In the genomic region with DNA sequence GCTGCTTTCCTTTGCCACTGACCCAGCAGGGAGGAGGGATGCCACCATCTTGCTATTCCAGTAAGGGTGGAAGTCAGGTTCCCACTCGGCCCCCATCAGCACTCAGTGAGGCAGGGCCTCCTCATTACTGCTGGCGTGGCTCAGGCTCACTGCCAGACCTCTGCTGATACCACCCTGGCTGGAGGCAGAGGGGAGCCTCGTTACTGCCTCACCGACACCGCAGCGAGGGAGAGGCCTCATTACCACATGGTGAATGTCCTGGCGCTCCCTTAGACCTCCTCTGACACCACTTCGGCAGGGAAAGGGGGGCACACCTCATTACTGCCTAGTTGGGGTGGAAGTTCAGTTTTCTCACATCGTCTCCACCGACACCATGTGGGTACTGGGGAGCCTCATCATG, we compare ENCODE assay signal across 17 cellular contexts.
A peak's percentile ranks its signal among the peaks of the same experiment; 100 is the strongest.
DNase-seq lines count a peak whose midpoint lies in the region; ATAC-seq, FAIRE-seq and TF ChIP-seq lines count a peak whose summit lies in the region.
"Had no signal": no experiment of that assay in that cellular context is flagged by ENCODE, and none has a peak within 500 bp of the region (broad histone marks: within the 10 kb centered on the region; RNA-seq: fewer than 3 reads in every experiment).

No MANE protein-coding gene starts in this region.

- H3K14ac ChIP-seq in H1 (ENCODE audit: insufficient read length): no peak overlapping the region
- H3K14ac ChIP-seq in mesenchymal stem cell (ENCODE audit: low read length in 2 of 2): peak overlapping the region in 1 of 2 experiments; percentile 83

- H3K27me3 ChIP-seq in H1 (replicated peaks in 1 of 4; ENCODE audit: control insufficient read depth in 3 of 4, extremely low read depth in 1 of 4, insufficient read depth in 3 of 4, low read length in 3 of 4) (no peaks in the 10 kb centered on the region), mesenchymal stem cell (ENCODE audit: control insufficient read depth in 1 of 2, insufficient read depth in 1 of 2, low read length in 2 of 2) (peaks cover 0 to 16% of the 10 kb centered on the region in 2 experiments), rectal smooth muscle tissue (ENCODE audit: control insufficient read depth, insufficient read depth, low read length) (no peaks in the 10 kb centered on the region)

- 88% methylated on average over 8 of the region's 10 CpGs; no CpG with 5 or more reads in 1 of the 2 experiments for WGBS in H1 (ENCODE audit: extremely low coverage in 1 of 2, insufficient coverage in 1 of 2, insufficient read length in 1 of 2, insufficient replicate concordance in 2 of 2, low coverage in 1 of 2, low lambda C conversion rate in 2 of 2, missing lambda C conversion rate in 1 of 2), 2 experiments
- 91% methylated on average over 10 of the region's 10 CpGs for WGBS in mesenchymal stem cell

- H3K27ac ChIP-seq in H1 (ENCODE audit: low read depth, low read length) (no peak overlapping the region), mesenchymal stem cell (ENCODE audit: low read length, poor library complexity, severe bottlenecking) (no peak overlapping the region), rectal smooth muscle tissue (ENCODE audit: low read depth, low read length) (peak overlapping the region; percentile 56)
- H3K27ac ChIP-seq: GM23248 had no signal

- H3K56ac ChIP-seq in H1 (replicated peaks; ENCODE audit: insufficient read length, low read depth, low read length): no peak overlapping the region

- DNase-seq in H1 (ENCODE audit: low read depth in 1 of 2, low spot score in 2 of 2) (no peak), mesenchymal stem cell (no peak), urothelium cell line (ENCODE audit: low spot score) (no peak)
- DNase-seq in effector CD4-positive, alpha-beta T cell: no peak
- DNase-seq: C1 segment of cervical spinal cord; Caco-2; CD8-positive, alpha-beta T cell; DMS153; DND-41; GM23248; HFFc6 had no signal

- H3K18ac ChIP-seq in H1 (ENCODE audit: extremely low read depth, low read length) (no peak overlapping the region), mesenchymal stem cell (ENCODE audit: low read depth in 1 of 2, low read length in 2 of 2) (peak overlapping the region in 1 of 2 experiments; percentile 81)

- 0 out of 2 replicates have a peak overlapping the region, but pooled peaks have one; percentile 8 for H4K8ac ChIP-seq in H1 (ENCODE audit: extremely low read depth, insufficient read depth, low read length)
- no peak overlapping the region for H4K8ac ChIP-seq in mesenchymal stem cell (ENCODE audit: low read length)

- no peak overlapping the region for H2BK20ac ChIP-seq in H1 (ENCODE audit: low read length)

- H3K4me3 ChIP-seq in H1 (ENCODE audit: extremely low read depth in 1 of 4, insufficient read depth in 2 of 4, low read depth in 3 of 4, low read length in 4 of 4) (no peak overlapping the region), mesenchymal stem cell (ENCODE audit: insufficient read depth in 1 of 2, low read depth in 1 of 2, low read length in 2 of 2) (no peak overlapping the region), rectal smooth muscle tissue (ENCODE audit: low read length) (no peak overlapping the region)
- H3K4me3 ChIP-seq: GM23248, HAP-1 had no signal

- H3K9ac ChIP-seq in H1 (replicated peaks in 1 of 4; ENCODE audit: extremely low read depth in 1 of 4, low read depth in 3 of 4, low read length in 3 of 4) (no peak overlapping the region), mesenchymal stem cell (ENCODE audit: low read length) (no peak overlapping the region), rectal smooth muscle tissue (ENCODE audit: low read length) (no peak overlapping the region)
- H3K9ac ChIP-seq: GM23248 had no signal

- no peak overlapping the region for H2AFZ ChIP-seq in H1 (ENCODE audit: low read length)
- H2AFZ ChIP-seq in mesenchymal stem cell (ENCODE audit: low read depth, low read length): peak overlapping the region; percentile 56
- H2AFZ ChIP-seq: GM23248 had no signal

- no peak for ATAC-seq in GM21423 (IDR thresholded peaks at IDR 0.05; ENCODE audit: unreplicated experiment)
- ATAC-seq: CD8-positive, alpha-beta T cell had no signal

- no peaks in the 10 kb centered on the region for H3K9me3 ChIP-seq in H1 (ENCODE audit: insufficient read depth in 2 of 2, low read depth in 1 of 2, low read length in 1 of 2)
- H3K9me3 ChIP-seq in mesenchymal stem cell (ENCODE audit: control insufficient read depth, low read length): no peaks in the 10 kb centered on the region
- H3K9me3 ChIP-seq: Caco-2, HAP-1 had no signal

- FAIRE-seq in H1 (lab: Jason Lieb, UNC) (no peak), urothelium cell line (lab: Jason Lieb, UNC) (peak; percentile 17)
- FAIRE-seq: G401.6, GM12892, H54 had no signal

- no peaks in the 10 kb centered on the region; the same call in 1 of the 2 replicates for H3K79me1 ChIP-seq in H1 (ENCODE audit: low read depth, low read length)
- no peaks in the 10 kb centered on the region for H3K79me1 ChIP-seq in mesenchymal stem cell (replicated peaks; ENCODE audit: low read length, poor library complexity, severe bottlenecking)

- no peak overlapping the region for H4K5ac ChIP-seq in H1 (ENCODE audit: insufficient read length, low read depth, low read length)

- H3K4ac ChIP-seq in H1 (replicated peaks; ENCODE audit: insufficient read length, low read depth, low read length) (no peak overlapping the region), mesenchymal stem cell (ENCODE audit: low read depth in 1 of 2, low read length in 2 of 2) (no peak overlapping the region)

- H3K4me2 ChIP-seq in H1 (ENCODE audit: insufficient read depth in 1 of 2, low read depth in 2 of 2, low read length in 2 of 2) (no peak overlapping the region), mesenchymal stem cell (ENCODE audit: low read length, poor library complexity, severe bottlenecking) (no peak overlapping the region)

- H3K23me2 ChIP-seq in H1 (ENCODE audit: low read depth, low read length): no peaks in the 10 kb centered on the region

- H3K36me3 ChIP-seq in H1 (ENCODE audit: control insufficient read depth in 2 of 4, insufficient read depth in 4 of 4, low read length in 3 of 4) (no peaks in the 10 kb centered on the region), mesenchymal stem cell (ENCODE audit: control insufficient read depth in 1 of 2, insufficient read depth in 2 of 2, low read depth in 1 of 2, low read length in 2 of 2) (no peaks in the 10 kb centered on the region), rectal smooth muscle tissue (ENCODE audit: control insufficient read depth, insufficient read depth, low read length) (no peaks in the 10 kb centered on the region)
- H3K36me3 ChIP-seq: HAP-1 had no signal

- H2BK5ac ChIP-seq in H1 (ENCODE audit: low read depth, low read length) (no peak overlapping the region), mesenchymal stem cell (ENCODE audit: low read depth, low read length, poor library complexity, severe bottlenecking) (no peak overlapping the region)

- TF ChIP-seq CTCF in H1 (IDR thresholded peaks at IDR 0.05; ENCODE audit: control extremely low read depth in 1 of 3, insufficient read depth in 1 of 3, low read depth in 1 of 3, low read length in 3 of 3): no peak

- H3K23ac ChIP-seq in H1 (ENCODE audit: insufficient read length): peak overlapping the region; percentile 33
- no peak overlapping the region for H3K23ac ChIP-seq in mesenchymal stem cell (ENCODE audit: low read length in 2 of 2)

- TF ChIP-seq RAD21 in H1 (IDR thresholded peaks at IDR 0.05 in 1 of 2, conservative IDR thresholded peaks at IDR 0.05 in 1 of 2; ENCODE audit: low read depth in 2 of 2, low read length in 2 of 2): no peak

- no peak overlapping the region for H2BK15ac ChIP-seq in H1 (ENCODE audit: low read length)
- no peak overlapping the region for H2BK15ac ChIP-seq in mesenchymal stem cell (ENCODE audit: low read depth, poor library complexity, severe bottlenecking)

- H2BK120ac ChIP-seq in H1 (replicated peaks; ENCODE audit: low read depth, low read length) (no peak overlapping the region), mesenchymal stem cell (ENCODE audit: low read depth, low read length) (no peak overlapping the region)

- H3K4me1 ChIP-seq in H1 (replicated peaks in 1 of 4; ENCODE audit: control insufficient read depth in 3 of 4, insufficient read depth in 4 of 4, low read length in 3 of 4): peaks cover 0 to 6% (median 4%) of the 10 kb centered on the region in 4 experiments; a peak in 5 of 7 replicates
- H3K4me1 ChIP-seq in mesenchymal stem cell (ENCODE audit: control insufficient read depth, insufficient read depth, low read depth, low read length): no peaks in the 10 kb centered on the region
- H3K4me1 ChIP-seq in rectal smooth muscle tissue (ENCODE audit: control insufficient read depth, insufficient read depth, low read length): peaks cover 46% of the 10 kb centered on the region
- H3K4me1 ChIP-seq: Caco-2, HAP-1 had no signal

- TF ChIP-seq EP300 in H1 (IDR thresholded peaks at IDR 0.05; ENCODE audit: borderline replicate concordance in 1 of 2, low read depth in 2 of 2, low read length in 2 of 2): no peak

- H2AK5ac ChIP-seq in H1 (ENCODE audit: low read depth, low read length) (no peak overlapping the region), mesenchymal stem cell (ENCODE audit: low read length, severe bottlenecking) (no peak overlapping the region)

- H4K20me1 ChIP-seq in H1 (replicated peaks in 1 of 2; ENCODE audit: control insufficient read depth in 1 of 2, insufficient read depth in 2 of 2, low read length in 2 of 2): no peaks in the 10 kb centered on the region

- no peak overlapping the region for H4K91ac ChIP-seq in H1 (replicated peaks; ENCODE audit: insufficient read length, low read length)
- H4K91ac ChIP-seq in mesenchymal stem cell (ENCODE audit: low read length): no peak overlapping the region

- CTCF ChIA-PET in H1 (lab: Charles Lee; ENCODE audit: partially characterized antibody): no interaction called here

- no peak for TF ChIP-seq POLR2A in H1 (IDR thresholded peaks at IDR 0.05; ENCODE audit: control extremely low read depth in 1 of 2, low read depth in 2 of 2, low read length in 2 of 2)

- H3K79me2 ChIP-seq in H1 (ENCODE audit: control insufficient read depth in 1 of 2, insufficient read depth in 2 of 2, low read length in 2 of 2): no peaks in the 10 kb centered on the region

- no peak overlapping the region for H2BK12ac ChIP-seq in H1 (ENCODE audit: low read depth, low read length)
- peak overlapping the region in 1 of 2 experiments; percentile 29 for H2BK12ac ChIP-seq in mesenchymal stem cell (ENCODE audit: low read length in 2 of 2)

- POLR2A ChIA-PET in H1 (lab: Charles Lee; ENCODE audit: partially characterized antibody): no interaction called here

TF ChIP-seq in H1, 55 proteins besides CTCF, POLR2A, EP300 and RAD21:
- TF ChIP-seq YY1 (IDR thresholded peaks at IDR 0.05; ENCODE audit: low read depth, low read length): no peak
